In the genomic region with DNA sequence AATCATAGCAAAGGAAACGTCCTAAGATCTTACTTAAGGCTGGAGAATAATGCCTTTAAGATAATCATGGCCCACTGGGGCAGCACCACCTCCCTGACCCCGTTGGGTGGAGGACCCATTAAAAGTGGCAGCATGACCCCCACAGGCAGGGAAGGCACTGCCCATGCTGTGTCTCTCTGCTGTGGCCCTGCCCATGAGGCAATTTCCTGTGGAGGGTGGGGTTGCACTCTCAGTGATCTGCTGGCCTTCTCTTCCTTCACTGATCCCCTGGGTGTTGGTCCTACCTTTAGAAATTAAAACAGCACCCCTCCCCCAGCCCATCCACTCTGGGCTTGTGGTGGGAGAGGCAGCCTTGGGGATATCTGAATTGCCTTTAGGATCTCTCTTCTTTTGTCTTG, we compare ENCODE assay signal across 1 cellular context.
TF ChIP-seq lines count a peak whose summit lies in the region.

No MANE protein-coding gene starts in this region.

TF ChIP-seq in endothelial cell of umbilical vein, 7 proteins besides CTCF, POLR2A, EP300 and RAD21:
- no peak for TF ChIP-seq POLR2AphosphoS5 (IDR thresholded peaks at IDR 0.05; ENCODE audit: insufficient read depth, low read depth, low read length)
- TF ChIP-seq EZH2 (IDR thresholded peaks at IDR 0.05; ENCODE audit: borderline replicate concordance, low read depth, low read length, severe bottlenecking), result no peak
- TF ChIP-seq, protein P1, sequence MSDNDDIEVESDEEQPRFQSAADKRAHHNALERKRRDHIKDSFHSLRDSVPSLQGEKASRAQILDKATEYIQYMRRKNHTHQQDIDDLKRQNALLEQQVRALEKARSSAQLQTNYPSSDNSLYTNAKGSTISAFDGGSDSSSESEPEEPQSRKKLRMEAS (IDR thresholded peaks at IDR 0.05; ENCODE audit: insufficient read depth, insufficient read length), result no peak
- TF ChIP-seq MYC (IDR thresholded peaks at IDR 0.05; ENCODE audit: low read depth, low read length), result no peak
- TF ChIP-seq JUN (IDR thresholded peaks at IDR 0.05; ENCODE audit: borderline replicate concordance, insufficient read depth, insufficient read length, low read depth), result no peak
- TF ChIP-seq GATA2 (IDR thresholded peaks at IDR 0.05; ENCODE audit: insufficient read depth, insufficient read length, low read depth, low read length), result no peak
- no peak for TF ChIP-seq FOS (IDR thresholded peaks at IDR 0.05; ENCODE audit: borderline replicate concordance, insufficient read depth, low read length)
